In the genomic region with DNA sequence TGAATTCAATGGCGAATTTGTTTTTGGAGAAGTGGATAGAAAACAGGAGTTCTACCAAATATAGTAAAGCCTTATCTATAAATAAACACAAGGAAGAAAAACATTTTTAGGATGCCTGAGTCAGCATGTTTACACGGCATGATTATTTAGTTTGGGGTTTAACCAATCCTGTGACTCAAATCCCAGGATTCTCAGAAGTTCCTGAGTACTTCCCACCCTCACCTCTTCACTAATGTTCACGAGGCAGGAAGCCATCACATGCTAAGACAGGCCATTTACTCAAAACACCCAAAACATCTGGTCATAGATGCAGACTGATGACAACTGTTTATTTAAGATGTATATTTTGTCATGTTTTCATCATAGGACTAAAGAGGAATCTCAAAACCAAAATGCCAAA, we compare ENCODE assay signal across 12 cellular contexts. TPM values are rescaled to one million over a fixed set of nuclear protein-coding genes. Genes with fewer than 3 reads are reported as not detected.
DNase-seq lines count a peak whose midpoint lies in the region; ATAC-seq and TF ChIP-seq lines count a peak whose summit lies in the region.
"Had no signal": no experiment of that assay in that cellular context is flagged by ENCODE, and none has a peak within 500 bp of the region (broad histone marks: within the 10 kb centered on the region; RNA-seq: fewer than 3 reads in every experiment).

No MANE protein-coding gene starts in this region.

- H4K20me1 ChIP-seq in HCT116 (ENCODE audit: insufficient read depth) (peaks cover 6% of the 10 kb centered on the region; the same call in 1 of the 2 replicates), hepatocyte (ENCODE audit: insufficient read depth, poor library complexity, severe bottlenecking) (peaks cover 8% of the 10 kb centered on the region)

- peaks cover 44% of the 10 kb centered on the region for H3K4me1 Mint-ChIP-seq in activated naive CD8-positive, alpha-beta T cell treated with anti-CD3 and anti-CD28 coated beads, Interleukin-2, amount 10 ng/mL, durations not matched to agents 7 days and 5 days

- H3K4me2 ChIP-seq in HCT116 (ENCODE audit: low read length) (peak overlapping the region; percentile 76; the same call in 1 of the 2 replicates), hepatocyte (peak overlapping the region; percentile 96)

- H2AFZ ChIP-seq in HCT116 (ENCODE audit: low read depth, low read length, poor library complexity, severe bottlenecking) (no peak overlapping the region), hepatocyte (no peak overlapping the region)

- intact Hi-C loops in HCT116 (cut with micrococcal nuclease) (loop anchor here (10.0 kb wide), 1 partner anchor 377 kb away; a partner anchor contains a TSS), body of pancreas (cut with DNase I) (no loop called here)

- no peak overlapping the region for H3K4me3 Mint-ChIP-seq in activated naive CD8-positive, alpha-beta T cell treated with anti-CD3 and anti-CD28 coated beads, Interleukin-2, amount 10 ng/mL, durations not matched to agents 7 days and 5 days

- H3K27me3 ChIP-seq in HCT116 (ENCODE audit: insufficient read depth, low read length) (no peaks in the 10 kb centered on the region), hepatocyte (no peaks in the 10 kb centered on the region), body of pancreas (no peaks in the 10 kb centered on the region)

- TF ChIP-seq RAD21 in HCT116 (IDR thresholded peaks at IDR 0.05; ENCODE audit: low read depth): no peak

- no peaks in the 10 kb centered on the region for H3K27me3 Mint-ChIP-seq in activated naive CD8-positive, alpha-beta T cell treated with anti-CD3 and anti-CD28 coated beads, Interleukin-2, amount 10 ng/mL, durations not matched to agents 7 days and 5 days

- H3K9me3 ChIP-seq in HCT116 (ENCODE audit: control insufficient read depth in 1 of 2, insufficient read depth in 1 of 2, low read depth in 1 of 2, low read length in 2 of 2) (no peaks in the 10 kb centered on the region), hepatocyte (ENCODE audit: low read depth) (no peaks in the 10 kb centered on the region), body of pancreas (no peaks in the 10 kb centered on the region)
- H3K9me3 ChIP-seq: prostate gland had no signal

- TF ChIP-seq POLR2A in HCT116 (IDR thresholded peaks at IDR 0.05; ENCODE audit: borderline replicate concordance, extremely low read depth, insufficient read depth, insufficient read length) (no peak), body of pancreas (IDR thresholded peaks at IDR 0.05) (no peak)

- peaks cover 11% of the 10 kb centered on the region for H3K36me3 Mint-ChIP-seq in activated naive CD8-positive, alpha-beta T cell treated with anti-CD3 and anti-CD28 coated beads, Interleukin-2, amount 10 ng/mL, durations not matched to agents 7 days and 5 days

- peaks cover 0 to 3% of the 10 kb centered on the region in 2 experiments; a peak in 2 of 4 replicates for H3K36me3 ChIP-seq in HCT116 (ENCODE audit: control insufficient read depth in 1 of 2, insufficient read depth in 2 of 2, low read length in 2 of 2)
- H3K36me3 ChIP-seq in hepatocyte (replicated peaks; ENCODE audit: insufficient read depth, low read depth): no peaks in the 10 kb centered on the region
- H3K36me3 ChIP-seq in body of pancreas (replicated peaks in 1 of 2; ENCODE audit: insufficient read depth in 1 of 2, low read depth in 2 of 2): no peaks in the 10 kb centered on the region
- H3K36me3 ChIP-seq: prostate gland had no signal

- ATAC-seq in HCT116 (no peak), GM18870 (IDR thresholded peaks at IDR 0.05; ENCODE audit: unreplicated experiment) (no peak), body of pancreas (no peak)
- ATAC-seq in activated naive CD8-positive, alpha-beta T cell treated with anti-CD3 and anti-CD28 coated beads, Interleukin-2, amount 10 ng/mL, durations not matched to agents 7 days and 5 days (ENCODE audit: low read depth): no peak

- POLR2A ChIA-PET in HCT116 (lab: Charles Lee): interaction anchor here (0.6 kb wide), 1 partner anchor 561 kb away, joined by 3 read pairs; no protein-coding TSS in a partner anchor
- POLR2A ChIA-PET in activated naive CD8-positive, alpha-beta T cell treated with anti-CD3 and anti-CD28 coated beads, Interleukin-2, amount 10 ng/mL, durations not matched to agents 7 days and 5 days (lab: Charles Lee): interaction anchor here (4.9 kb wide), 1 partner anchor 8 kb away, joined by 70 read pairs; no protein-coding TSS in a partner anchor

- H3K9me2 ChIP-seq in HCT116 (ENCODE audit: insufficient read depth) (no peaks in the 10 kb centered on the region), hepatocyte (replicated peaks; ENCODE audit: insufficient read depth) (no peaks in the 10 kb centered on the region)

- peak overlapping the region; percentile 55 for H3K27ac Mint-ChIP-seq in activated naive CD8-positive, alpha-beta T cell treated with anti-CD3 and anti-CD28 coated beads, Interleukin-2, amount 10 ng/mL, durations not matched to agents 7 days and 5 days

- no TSS peak for BruUV-seq in HCT116 (replicated peaks; lab: Mats Ljungman, UMichigan)

- RAD21 ChIA-PET in HCT116 (lab: Charles Lee; ENCODE audit: low non-redundant PET in 1 of 2, low total read pairs in 2 of 2, uncharacterized antibody in 2 of 2, unreplicated experiment in 2 of 2): no interaction called here

- peaks cover 31 to 66% of the 10 kb centered on the region in 2 experiments for H3K4me1 ChIP-seq in HCT116 (ENCODE audit: control insufficient read depth in 1 of 2, insufficient read depth in 2 of 2, low read length in 2 of 2)
- H3K4me1 ChIP-seq in hepatocyte (ENCODE audit: insufficient read depth): peaks cover 32% of the 10 kb centered on the region
- peaks cover 45% of the 10 kb centered on the region for H3K4me1 ChIP-seq in body of pancreas

- CTCF ChIA-PET in HCT116 (lab: Charles Lee): interaction anchor here (1.0 kb wide), 1 partner anchor 89 kb away, joined by 6 read pairs; no protein-coding TSS in a partner anchor

- H3K9me3 Mint-ChIP-seq in activated naive CD8-positive, alpha-beta T cell treated with anti-CD3 and anti-CD28 coated beads, Interleukin-2, amount 10 ng/mL, durations not matched to agents 7 days and 5 days: no peaks in the 10 kb centered on the region

- H3K4me3 ChIP-seq in AG10803 (ENCODE audit: low read length) (no peak overlapping the region), HCT116 (replicated peaks in 1 of 2; ENCODE audit: low read depth in 1 of 2, low read length in 2 of 2) (no peak overlapping the region), hepatocyte (no peak overlapping the region), body of pancreas (no peak overlapping the region)
- H3K4me3 ChIP-seq: prostate gland had no signal

- 42% methylated on average over 3 of the region's 3 CpGs for WGBS in hepatocyte (ENCODE audit: low lambda C conversion rate, missing lambda C conversion rate)
- WGBS in body of pancreas, 2 donors: 18 to 20% methylated on average over 3 of the region's 3 CpGs

- H3K9ac ChIP-seq in HCT116 (ENCODE audit: low read length): no peak overlapping the region

- no peak for TF ChIP-seq CTCF in AG10803 (conservative IDR thresholded peaks at IDR 0.05; ENCODE audit: low read length)
- TF ChIP-seq CTCF in HCT116 (IDR thresholded peaks at IDR 0.05 in 2 of 3, conservative IDR thresholded peaks at IDR 0.05 in 1 of 3; ENCODE audit: borderline replicate concordance in 1 of 3, insufficient read depth in 1 of 3, low read depth in 2 of 3, low read length in 2 of 3): no peak
- TF ChIP-seq CTCF in hepatocyte (IDR thresholded peaks at IDR 0.05; ENCODE audit: poor library complexity): no peak
- TF ChIP-seq CTCF in body of pancreas (IDR thresholded peaks at IDR 0.05): no peak

- DNase-seq in AG10803 (ENCODE audit: low read depth) (peak; percentile 80), HCT116 (ENCODE audit: low read depth, low spot score) (no peak), hepatocyte (ENCODE audit: low spot score) (no peak), NAMALWA (ENCODE audit: low spot score) (no peak), NCI-H1930 (lab: John Stamatoyannopoulos, UW) (no peak), body of pancreas (no peak)
- DNase-seq in activated naive CD8-positive, alpha-beta T cell treated with anti-CD3 and anti-CD28 coated beads, Interleukin-2, amount 10 ng/mL, durations not matched to agents 7 days and 5 days: no peak
- DNase-seq: aorta, DMS79, WERI-Rb-1 had no signal

- H3K27ac ChIP-seq in HCT116 (ENCODE audit: low read depth, low read length): no peak overlapping the region
- peak overlapping the region; percentile 9 for H3K27ac ChIP-seq in hepatocyte
- no peak overlapping the region for H3K27ac ChIP-seq in body of pancreas
- H3K27ac ChIP-seq: prostate gland, WERI-Rb-1 had no signal

- peaks cover 69% of the 10 kb centered on the region for H3K79me2 ChIP-seq in HCT116 (ENCODE audit: insufficient read depth, low read length)
- peaks cover 79% of the 10 kb centered on the region for H3K79me2 ChIP-seq in hepatocyte

TF ChIP-seq in HCT116, 20 proteins besides CTCF, POLR2A, EP300 and RAD21 (continues in another document):
- no peak for TF ChIP-seq SIN3A (IDR thresholded peaks at IDR 0.05; ENCODE audit: low read depth)
- no peak for TF ChIP-seq SRF (IDR thresholded peaks at IDR 0.05; ENCODE audit: low read depth)
- no peak for TF ChIP-seq ZFX (IDR thresholded peaks at IDR 0.05)
- no peak for TF ChIP-seq CEBPB (IDR thresholded peaks at IDR 0.05; ENCODE audit: low read depth)
- TF ChIP-seq FOSL1 (IDR thresholded peaks at IDR 0.05; ENCODE audit: low read depth): no peak
- no peak for TF ChIP-seq EZH2phosphoT487 (IDR thresholded peaks at IDR 0.05; ENCODE audit: borderline replicate concordance)
- TF ChIP-seq CBX3 (IDR thresholded peaks at IDR 0.05; ENCODE audit: low read depth): no peak
- no peak for TF ChIP-seq EZH2 (IDR thresholded peaks at IDR 0.05)
- no peak for TF ChIP-seq JUND (IDR thresholded peaks at IDR 0.05)
- no peak for TF ChIP-seq TCF7L2 (IDR thresholded peaks at IDR 0.05; ENCODE audit: borderline replicate concordance, extremely low read depth, insufficient read depth, insufficient read length)
- TF ChIP-seq, protein P1, sequence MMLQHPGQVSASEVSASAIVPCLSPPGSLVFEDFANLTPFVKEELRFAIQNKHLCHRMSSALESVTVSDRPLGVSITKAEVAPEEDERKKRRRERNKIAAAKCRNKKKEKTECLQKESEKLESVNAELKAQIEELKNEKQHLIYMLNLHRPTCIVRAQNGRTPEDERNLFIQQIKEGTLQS (IDR thresholded peaks at IDR 0.05): no peak
- TF ChIP-seq POLR2AphosphoS5 (IDR thresholded peaks at IDR 0.05; ENCODE audit: low read depth, low read length): no peak

RNA-seq across cellular contexts. Expression of a gene that starts 3.4 kb away (rescaled TPM):
- total RNA-seq in HCT116 (2021; ENCODE audit: unreplicated experiment) (60.1 TPM), hepatocyte (50.0 and 63.5 TPM in 2 replicates), body of pancreas (10 to 100 TPM; 21.5 to 49.1 TPM)
- polyA plus RNA-seq in HCT116 (2012): 32.1 and 38.1 TPM in 2 replicates
- 10 to 100 TPM; 33.8 to 34.7 TPM for total RNA-seq in activated naive CD8-positive, alpha-beta T cell treated with anti-CD3 and anti-CD28 coated beads, Interleukin-2, amount 10 ng/mL, durations not matched to agents 7 days and 5 days
- polyA plus RNA-seq in hepatocyte: 94.5 and 105 TPM in 2 replicates

RNA-seq across cellular contexts. Expression of a gene that starts 15.0 kb away (rescaled TPM):
- 3.6 TPM for total RNA-seq in HCT116 (2021; ENCODE audit: unreplicated experiment)
- 2.4 and 3.0 TPM in 2 replicates for polyA plus RNA-seq in HCT116 (2012)
- 10 to 100 TPM; 79.0 to 79.1 TPM for total RNA-seq in activated naive CD8-positive, alpha-beta T cell treated with anti-CD3 and anti-CD28 coated beads, Interleukin-2, amount 10 ng/mL, durations not matched to agents 7 days and 5 days
- 2.0 and 2.4 TPM in 2 replicates for total RNA-seq in hepatocyte
- 0.16 and 1.3 TPM in 2 replicates for polyA plus RNA-seq in hepatocyte
- total RNA-seq in body of pancreas: 1 to 10 TPM; 7.0 to 7.3 TPM

Comparison
In these comparisons a context has a peak if more than half of its experiments do, and no peak if none do; other contexts are left out.
1. RNA of a gene that starts 15.0 kb away (total RNA-seq): 79.0 to 79.1 TPM in activated naive CD8-positive, alpha-beta T cell treated with anti-CD3 and anti-CD28 coated beads, Interleukin-2, amount 10 ng/mL, durations not matched to agents 7 days and 5 days; 7.0 to 7.3 TPM in body of pancreas, 3.6 TPM in HCT116 (single experiment) and 2.0 to 2.4 TPM in hepatocyte; every median in the first group is over 4 times any median in the second.